9 cellular contexts compared by ENCODE assay signal in the genomic region with DNA sequence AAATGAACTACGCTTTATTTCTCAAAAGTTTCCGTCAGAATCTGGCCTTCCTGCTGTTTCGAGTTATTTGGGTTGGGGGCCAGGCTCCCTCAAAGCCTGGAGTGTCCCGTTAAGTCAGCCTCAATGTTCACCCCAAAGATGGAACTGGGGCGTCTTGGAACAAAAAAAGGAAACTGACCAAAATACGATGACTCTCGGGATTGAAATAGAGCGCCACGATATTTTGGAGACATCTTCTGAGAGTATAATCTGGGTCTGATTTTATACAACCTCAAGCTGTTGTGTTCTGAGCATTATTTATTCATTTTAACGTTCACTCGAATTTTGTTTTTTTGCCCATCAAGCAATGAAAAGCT. TPM values are rescaled to one million over a fixed set of nuclear protein-coding genes. Genes with fewer than 3 reads are reported as not detected.
DNase-seq lines count a peak whose midpoint lies in the region; ATAC-seq and TF ChIP-seq lines count a peak whose summit lies in the region.
"Had no signal": no experiment of that assay in that cellular context is flagged by ENCODE, and none has a peak within 500 bp of the region (broad histone marks: within the 10 kb centered on the region; RNA-seq: fewer than 3 reads in every experiment).

No MANE protein-coding gene starts in this region.

- POLR2A ChIA-PET in naive thymus-derived CD4-positive, alpha-beta T cell (lab: Charles Lee) = no interaction called here

- no peak for DNase-seq in AG10803 (ENCODE audit: low read depth)
- DNase-seq in choroid plexus epithelial cell (ENCODE audit: low read depth) = no peak
- DNase-seq in naive thymus-derived CD4-positive, alpha-beta T cell = no peak
- no peak for DNase-seq in NOMO-1 (lab: John Stamatoyannopoulos, UW; ENCODE audit: unreplicated experiment in 2 of 2)
- DNase-seq in G401 (ENCODE audit: low spot score) = no peak
- DNase-seq in NCI-H510A treated with DMSO at 0.1 percent for 48 hours (lab: John Stamatoyannopoulos, UW) = no peak
- no peak for DNase-seq in SW 1271 (lab: John Stamatoyannopoulos, UW)

- no peak for ATAC-seq in naive thymus-derived CD4-positive, alpha-beta T cell

- no peak overlapping the region for H3K27ac Mint-ChIP-seq in naive thymus-derived CD4-positive, alpha-beta T cell

- peaks cover 0 to 10% (median 4%) of the 10 kb centered on the region in 7 donors for H3K4me1 Mint-ChIP-seq in naive thymus-derived CD4-positive, alpha-beta T cell

- no peaks in the 10 kb centered on the region for H3K9me3 ChIP-seq in HUES64 (ENCODE audit: insufficient read depth, low read depth, low read length)
- no peaks in the 10 kb centered on the region for H3K9me3 ChIP-seq in naive thymus-derived CD4-positive, alpha-beta T cell (ENCODE audit: control insufficient read depth in 2 of 3, low read length in 3 of 3)

- CTCF ChIA-PET in naive thymus-derived CD4-positive, alpha-beta T cell (lab: Charles Lee) = no interaction called here

- H3K4me3 Mint-ChIP-seq in naive thymus-derived CD4-positive, alpha-beta T cell = peak overlapping the region; percentile 45 to 74 (median 61)

- no peak overlapping the region for H3K9ac ChIP-seq in HUES64 (ENCODE audit: low read depth, low read length)

- no peak for TF ChIP-seq CTCF in AG10803 (conservative IDR thresholded peaks at IDR 0.05; ENCODE audit: low read length)
- no peak for TF ChIP-seq CTCF in choroid plexus epithelial cell (conservative IDR thresholded peaks at IDR 0.05; ENCODE audit: low read depth, low read length)

- H3K27me3 ChIP-seq in HUES64 (ENCODE audit: insufficient read depth, low read length) = peaks cover 47% of the 10 kb centered on the region
- H3K27me3 ChIP-seq in naive thymus-derived CD4-positive, alpha-beta T cell (ENCODE audit: control insufficient read depth in 2 of 2, insufficient read depth in 2 of 2, low read length in 2 of 2) = no peaks in the 10 kb centered on the region

- 0 out of 2 replicates have a peak, but pooled peaks cover 3% of the 10 kb centered on the region for H3K4me1 ChIP-seq in HUES64 (ENCODE audit: insufficient read depth, low read length)
- no peaks in the 10 kb centered on the region for H3K4me1 ChIP-seq in naive thymus-derived CD4-positive, alpha-beta T cell (ENCODE audit: control insufficient read depth in 2 of 2, insufficient read depth in 2 of 2, low read length in 2 of 2)

- H3K4me3 ChIP-seq in AG10803 (ENCODE audit: low read length) = peak overlapping the region; percentile 65
- H3K4me3 ChIP-seq in HUES64 (ENCODE audit: low read length) = peak overlapping the region; percentile 46
- H3K4me3 ChIP-seq in choroid plexus epithelial cell (ENCODE audit: low read depth, low read length) = peak overlapping the region; percentile 62
- no peak overlapping the region for H3K4me3 ChIP-seq in naive thymus-derived CD4-positive, alpha-beta T cell (ENCODE audit: low read length)

- intact Hi-C loops in naive thymus-derived CD4-positive, alpha-beta T cell (cut with micrococcal nuclease) = loop anchor here (2.0 to 5.0 kb wide), 2 partner anchors 130 to 700 kb away; no protein-coding TSS in a partner anchor

- peaks cover 0 to 4% (median 0%) of the 10 kb centered on the region in 5 donors for H3K36me3 Mint-ChIP-seq in naive thymus-derived CD4-positive, alpha-beta T cell

- H3K36me3 ChIP-seq in HUES64 (ENCODE audit: insufficient read depth, low read length) = no peaks in the 10 kb centered on the region
- no peaks in the 10 kb centered on the region for H3K36me3 ChIP-seq in naive thymus-derived CD4-positive, alpha-beta T cell (ENCODE audit: control insufficient read depth in 2 of 3, insufficient read depth in 3 of 3, low read length in 3 of 3)

- no peaks in the 10 kb centered on the region for H3K9me3 Mint-ChIP-seq in naive thymus-derived CD4-positive, alpha-beta T cell

- no peak overlapping the region for H3K27ac ChIP-seq in HUES64 (ENCODE audit: low read depth, low read length)
- no peak overlapping the region for H3K27ac ChIP-seq in naive thymus-derived CD4-positive, alpha-beta T cell (ENCODE audit: low read depth, low read length)

- in situ Hi-C loops in G401 (cut with HindIII; ENCODE audit: low sequenced_read_pairs) = no loop called here

- WGBS in HUES64 = 67% methylated on average over 11 of the region's 11 CpGs

- H3K27me3 Mint-ChIP-seq in naive thymus-derived CD4-positive, alpha-beta T cell = peaks cover 38 to 60% (median 45%) of the 10 kb centered on the region in 5 donors

RNA-seq across cellular contexts. Expression of a gene that starts 28.1 kb away (rescaled TPM):
- polyA plus RNA-seq in HUES64 (2013, experiment 1 of 2) = 0.20 TPM
- 0.63 TPM for polyA plus RNA-seq in HUES64 (2013, experiment 2 of 2)
- total RNA-seq in naive thymus-derived CD4-positive, alpha-beta T cell = not detected
- not detected for polyA plus RNA-seq in naive thymus-derived CD4-positive, alpha-beta T cell
- not detected in 2 replicates for total RNA-seq in G401 (2014; rRNA removed; shearing (Covaris generic))
- total RNA-seq: renal cortical epithelial cell had no signal

RNA-seq across cellular contexts. Expression of a gene that starts 50.5 kb away (rescaled TPM):
- polyA plus RNA-seq in HUES64 (2013, experiment 1 of 2) = 3,673 TPM
- 3,820 TPM for polyA plus RNA-seq in HUES64 (2013, experiment 2 of 2)
- 1,000 to 10,000 TPM in 4 of 5 experiments, 100 to 1,000 TPM in 1; 807 to 1,238 (median 1,192) TPM for total RNA-seq in naive thymus-derived CD4-positive, alpha-beta T cell
- polyA plus RNA-seq in naive thymus-derived CD4-positive, alpha-beta T cell = 100 to 1,000 TPM; 753 to 928 TPM
- 2,570 and 3,194 TPM in 2 replicates for total RNA-seq in G401 (2014; rRNA removed; shearing (Covaris generic))
